Comparison of ENCODE assay signal across 9 cellular contexts in the genomic region with DNA sequence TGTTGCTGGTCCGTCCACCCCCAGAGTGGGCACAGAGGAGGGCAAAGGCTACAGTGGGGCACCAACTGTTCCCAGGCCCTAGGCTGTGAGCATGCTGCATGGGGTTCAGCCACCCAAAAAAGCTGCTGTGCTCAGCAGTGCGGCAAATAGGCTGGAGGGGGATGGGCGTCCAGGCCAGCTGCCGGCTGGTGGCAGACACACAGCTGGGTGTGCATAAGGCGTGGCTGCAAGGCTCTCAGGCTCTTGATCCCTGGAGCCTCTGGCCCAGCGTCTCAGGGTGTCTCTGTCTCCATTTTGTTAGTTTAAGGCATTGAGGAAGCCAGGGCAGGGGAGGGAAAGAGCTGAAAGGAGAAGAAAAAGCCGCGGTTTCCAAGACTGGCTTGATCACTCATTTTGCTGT. TPM values are rescaled to one million over a fixed set of nuclear protein-coding genes. Genes with fewer than 3 reads are reported as not detected.
A peak's percentile ranks its signal among the peaks of the same experiment; 100 is the strongest.
DNase-seq lines count a peak whose midpoint lies in the region; ATAC-seq, FAIRE-seq and TF ChIP-seq lines count a peak whose summit lies in the region.
"Had no signal": no experiment of that assay in that cellular context is flagged by ENCODE, and none has a peak within 500 bp of the region (broad histone marks: within the 10 kb centered on the region; RNA-seq: fewer than 3 reads in every experiment).

No MANE protein-coding gene starts in this region.

- intact Hi-C loops in left ventricle myocardium superior (cut with micrococcal nuclease): no loop called here

- H3K9ac ChIP-seq in DND-41 (ENCODE audit: low read depth, low read length): no peak overlapping the region

- peaks cover 15% of the 10 kb centered on the region; the same call in 1 of the 2 replicates for H4K20me1 ChIP-seq in DND-41 (ENCODE audit: insufficient read depth, low read length)

- no peaks in the 10 kb centered on the region for H3K9me3 ChIP-seq in DND-41 (ENCODE audit: insufficient read depth, low read length, severe bottlenecking)

- H3K27me3 ChIP-seq in DND-41 (ENCODE audit: insufficient read depth, low read length, poor library complexity): peaks cover 26% of the 10 kb centered on the region

- ATAC-seq in DND-41 (ENCODE audit: insufficient read depth, low read depth) (peak; percentile 47; the same call in 2 of the 3 replicates), GM21381 (IDR thresholded peaks at IDR 0.05; ENCODE audit: unreplicated experiment) (peak; percentile 59), left ventricle myocardium superior (peak; percentile 8), HG03039 (IDR thresholded peaks at IDR 0.05; ENCODE audit: unreplicated experiment) (no peak)

- DNase-seq in DND-41: peak; percentile 58
- peak; percentile 90 for DNase-seq in NCI-H82 (lab: John Stamatoyannopoulos, UW)
- DNase-seq in left ventricle myocardium superior: peak; percentile 61
- no peak for DNase-seq in urothelium cell line (ENCODE audit: low spot score)
- DNase-seq in H4 (ENCODE audit: low spot score): no peak
- no peak for DNase-seq in 8988T

- no peak overlapping the region for H3K27ac ChIP-seq in DND-41 (ENCODE audit: low read length)

- H3K4me2 ChIP-seq in DND-41 (ENCODE audit: insufficient read depth, low read length): no peak overlapping the region

- peaks cover 14% of the 10 kb centered on the region for H3K36me3 ChIP-seq in DND-41 (ENCODE audit: insufficient read depth, low read length)

- H2AFZ ChIP-seq in DND-41 (ENCODE audit: low read depth, low read length): no peak overlapping the region

- peaks cover 18% of the 10 kb centered on the region for H3K4me1 ChIP-seq in DND-41 (ENCODE audit: insufficient read depth, low read length)

- FAIRE-seq in urothelium cell line (lab: Jason Lieb, UNC): no peak
- FAIRE-seq: endothelial cell of umbilical vein had no signal

- no peak overlapping the region for H3K4me3 ChIP-seq in DND-41 (ENCODE audit: low read depth in 1 of 2, low read length in 2 of 2)

- no peaks in the 10 kb centered on the region for H3K79me2 ChIP-seq in DND-41 (ENCODE audit: insufficient read depth, low read length)

- TF ChIP-seq CTCF in DND-41 (IDR thresholded peaks at IDR 0.05; ENCODE audit: borderline replicate concordance, extremely low read depth, low read length, poor library complexity, severe bottlenecking): no peak

RNA-seq across cellular contexts. Expression of a gene that starts 8.8 kb away (rescaled TPM):
- total RNA-seq in left ventricle myocardium superior: 992 TPM
- total RNA-seq in H4 (2014; rRNA removed; shearing (Covaris generic)): 3,244 and 3,867 TPM in 2 replicates

RNA-seq across cellular contexts. Expression of a gene that starts 11.4 kb away (rescaled TPM):
- total RNA-seq in left ventricle myocardium superior: 5.7 TPM
- 1.0 and 3.9 TPM in 2 replicates for total RNA-seq in H4 (2014; rRNA removed; shearing (Covaris generic))

RNA-seq across cellular contexts. Expression of a gene that starts 16.9 kb away (rescaled TPM):
- total RNA-seq in left ventricle myocardium superior: 0.62 TPM
- 0.04 TPM in 1 of 2 replicates, not detected in the other for total RNA-seq in H4 (2014; rRNA removed; shearing (Covaris generic))
- total RNA-seq: endothelial cell of umbilical vein had no signal

RNA-seq across cellular contexts. Expression of a gene that starts 42.9 kb away (rescaled TPM):
- not detected for total RNA-seq in left ventricle myocardium superior
- not detected in 2 replicates for total RNA-seq in H4 (2014; rRNA removed; shearing (Covaris generic))
- total RNA-seq: endothelial cell of umbilical vein had no signal

RNA-seq across cellular contexts. Expression of a gene that starts 57.5 kb away (rescaled TPM):
- total RNA-seq in left ventricle myocardium superior: 15.8 TPM
- 0.21 TPM in 1 of 2 replicates, not detected in the other for total RNA-seq in H4 (2014; rRNA removed; shearing (Covaris generic))
- total RNA-seq: endothelial cell of umbilical vein had no signal

Comparison
In these comparisons a context has a peak if more than half of its experiments do, and no peak if none do; other contexts are left out.
1. DNase-seq: peak in DND-41 (single experiment), NCI-H82 (single experiment) and left ventricle myocardium superior (single experiment); none in urothelium cell line (single experiment), H4 (single experiment) and 8988T (single experiment).